Comparison of ENCODE assay signal across 11 cellular contexts in genomic region chr2:177622516-177622915, GRCh38.
DNase-seq lines count a peak whose midpoint lies in the region; ATAC-seq and TF ChIP-seq lines count a peak whose summit lies in the region.
"Had no signal": no experiment of that assay in that cellular context is flagged by ENCODE, and none has a peak within 500 bp of the region (broad histone marks: within the 10 kb centered on the region; RNA-seq: fewer than 3 reads in every experiment).

No MANE protein-coding gene starts in this region.

- DNase-seq in GDM1 (lab: John Stamatoyannopoulos, UW) (peak; percentile 13), SK-N-DZ (ENCODE audit: low spot score) (peak; percentile 38), sciatic nerve (ENCODE audit: low spot score) (no peak), mucosa of gallbladder (ENCODE audit: low spot score) (no peak), globus pallidus (ENCODE audit: low spot score) (no peak), breast epithelium (ENCODE audit: low spot score in 2 of 2) (no peak)
- DNase-seq: gastrocnemius medialis had no signal

- intact Hi-C loops in sciatic nerve (cut with DNase I) (no loop called here), breast epithelium (cut with DNase I; ENCODE audit: low total_unique reads) (no loop called here)

- H3K27ac ChIP-seq in ACC112 (ENCODE audit: low read depth, low read length) (no peak overlapping the region), layer of hippocampus (ENCODE audit: low read depth, low read length) (peak overlapping the region; percentile 5), breast epithelium (no peak overlapping the region)
- H3K27ac ChIP-seq: C4-2B, KMS-11 had no signal

- no peaks in the 10 kb centered on the region for H3K27me3 ChIP-seq in ACC112 (ENCODE audit: insufficient read depth, low read length)
- H3K27me3 ChIP-seq in layer of hippocampus (ENCODE audit: control insufficient read depth, insufficient read depth, low read length), result no peaks in the 10 kb centered on the region
- peaks cover 0 to 3% of the 10 kb centered on the region in 2 donors for H3K27me3 ChIP-seq in breast epithelium
- H3K27me3 ChIP-seq: gastrocnemius medialis had no signal

- ATAC-seq in sciatic nerve, result no peak
- ATAC-seq: gastrocnemius medialis had no signal

- no peaks in the 10 kb centered on the region for H3K9me3 ChIP-seq in breast epithelium
- H3K9me3 ChIP-seq: gastrocnemius medialis had no signal

- H3K79me2 ChIP-seq in ACC112 (ENCODE audit: control insufficient read depth, insufficient read depth, low read length, unreplicated experiment), result no peaks in the 10 kb centered on the region

- no peak for TF ChIP-seq CTCF in breast epithelium (IDR thresholded peaks at IDR 0.05)

- H2AFZ ChIP-seq in ACC112 (ENCODE audit: low read length, unreplicated experiment), result peak overlapping the region; percentile 77

- no peaks in the 10 kb centered on the region for H3K36me3 ChIP-seq in ACC112 (ENCODE audit: insufficient read depth, low read length)
- H3K36me3 ChIP-seq in breast epithelium, result no peaks in the 10 kb centered on the region
- H3K36me3 ChIP-seq: gastrocnemius medialis had no signal

- H3K4me3 ChIP-seq in ACC112 (ENCODE audit: low read depth, low read length), result peak overlapping the region; percentile 47; the same call in 1 of the 2 replicates
- no peak overlapping the region for H3K4me3 ChIP-seq in breast epithelium
- H3K4me3 ChIP-seq: gastrocnemius medialis had no signal

- TF ChIP-seq POLR2A in breast epithelium (IDR thresholded peaks at IDR 0.05), result no peak

- H3K4me1 ChIP-seq in ACC112 (ENCODE audit: control insufficient read depth, insufficient read depth, low read length, unreplicated experiment) (peaks cover 4% of the 10 kb centered on the region), breast epithelium (no peaks in the 10 kb centered on the region)

Comparison
In these comparisons a context has a peak if more than half of its experiments do, and no peak if none do; other contexts are left out.
1. DNase-seq: peak in GDM1 (single experiment) and SK-N-DZ (single experiment); none in sciatic nerve (single experiment), mucosa of gallbladder (single experiment), globus pallidus (single experiment) and breast epithelium (0 of 2).